In the genomic region with DNA sequence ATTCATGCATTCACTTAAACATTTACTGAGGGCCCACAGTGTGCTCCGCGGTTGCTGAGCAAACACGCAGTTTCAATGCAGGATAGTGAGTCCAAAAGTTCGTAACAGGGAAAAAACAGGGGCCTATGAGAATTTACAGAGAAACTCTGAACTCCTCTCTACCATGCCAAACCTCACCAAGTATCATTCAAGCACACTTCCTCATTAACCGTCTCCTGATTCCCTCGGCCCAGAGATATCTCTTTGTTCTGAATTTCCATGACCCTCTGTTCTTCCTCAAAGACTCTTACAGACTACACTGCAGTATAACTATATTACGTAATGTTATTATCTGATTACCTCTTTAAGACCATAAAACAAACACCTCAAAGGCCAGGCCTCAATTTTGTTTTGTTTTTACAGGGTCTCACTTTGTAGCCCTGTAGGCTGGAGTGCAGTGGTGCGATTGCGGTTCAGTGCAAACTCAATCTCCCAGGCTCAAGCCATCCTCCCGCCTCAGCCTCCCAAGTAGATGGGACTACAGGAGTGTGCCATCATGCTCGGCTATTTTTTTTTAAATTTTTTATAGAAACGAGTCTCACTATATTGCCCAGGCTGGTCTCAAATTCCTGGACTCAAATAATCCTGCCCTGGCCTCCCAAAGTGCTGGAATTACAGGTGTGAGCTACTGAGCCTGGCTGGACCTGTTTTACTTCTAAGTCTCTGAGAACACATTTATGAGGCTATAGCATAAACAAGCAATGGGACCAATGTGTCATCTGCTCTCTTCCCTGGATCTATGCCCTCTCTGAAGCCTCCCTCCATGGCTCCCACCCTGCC, we compare ENCODE assay signal across 1 cellular context.
TF ChIP-seq lines count a peak whose summit lies in the region.

No MANE protein-coding gene starts in this region.

TF ChIP-seq in HepG2, 621 proteins besides CTCF, POLR2A, EP300 and RAD21 (continued from another document):
- TF ChIP-seq SOX13 (IDR thresholded peaks at IDR 0.05) (no peak), SOX13 (CRISPR knock-in tag; conservative IDR thresholded peaks at IDR 0.05 in 1 of 2, IDR thresholded peaks at IDR 0.05 in 1 of 2) (peak in 1 of 2 experiments; percentile 34; a peak in 1 of 4 replicates), CBFB (CRISPR knock-in tag; IDR thresholded peaks at IDR 0.05) (no peak)
